8 cellular contexts compared by ENCODE assay signal in genomic region chr5:65172486-65173129, GRCh38.
DNase-seq lines count a peak whose midpoint lies in the region; ATAC-seq and TF ChIP-seq lines count a peak whose summit lies in the region.

No MANE protein-coding gene starts in this region.

- intact Hi-C loops in gastrocnemius medialis (cut with DNase I; ENCODE audit: low total_unique reads) = no loop called here

- H3K4me1 ChIP-seq in gastrocnemius medialis = no peaks in the 10 kb centered on the region

- no peak for TF ChIP-seq CTCF in gastrocnemius medialis (IDR thresholded peaks at IDR 0.05 in 4 of 5, conservative IDR thresholded peaks at IDR 0.05 in 1 of 5)

- H3K27ac ChIP-seq in gastrocnemius medialis = no peak overlapping the region

- no peak overlapping the region for H3K4me3 ChIP-seq in gastrocnemius medialis

- no peaks in the 10 kb centered on the region for H3K27me3 ChIP-seq in gastrocnemius medialis

- DNase-seq in activated CD8-positive, alpha-beta memory T cell treated with anti-CD3 and anti-CD28 coated beads for 48 hours (ENCODE audit: low read depth in 2 of 3, low spot score in 2 of 3) = peak in 2 of 3 experiments; percentile 14 to 44
- DNase-seq in stimulated activated CD4-positive, alpha-beta T cell treated with anti-CD3 and anti-CD28 coated beads, Interleukin-1b, Interleukin-23, amount 100 ng/mL, for 48 hours = peak; percentile 82
- DNase-seq in gastrocnemius medialis = no peak
- DNase-seq in dedifferentiated amniotic fluid mesenchymal stem cell (ENCODE audit: extremely low spot score) = no peak
- no peak for DNase-seq in ACHN
- no peak for DNase-seq in T-helper 9 cell

- H3K9me3 ChIP-seq in gastrocnemius medialis = no peaks in the 10 kb centered on the region

- peak; percentile 100 for ATAC-seq in GM18867 (IDR thresholded peaks at IDR 0.05; ENCODE audit: unreplicated experiment)
- ATAC-seq in HG02852 (IDR thresholded peaks at IDR 0.05; ENCODE audit: unreplicated experiment) = peak; percentile 99
- no peak for ATAC-seq in gastrocnemius medialis

- no peaks in the 10 kb centered on the region for H3K36me3 ChIP-seq in gastrocnemius medialis

- in situ Hi-C loops in gastrocnemius medialis (cut with MboI; ENCODE audit: low sequenced_read_pairs in 4 of 4) (no loop called here), ACHN (cut with HindIII; ENCODE audit: low pct_ligation_motif_present, low pct_unique_long_range_greater_than_20kb, low sequenced_read_pairs) (no loop called here)

- no peak for TF ChIP-seq POLR2A in gastrocnemius medialis (IDR thresholded peaks at IDR 0.05)

Comparison
In these comparisons a context has a peak if more than half of its experiments do, and no peak if none do; other contexts are left out.
1. ATAC-seq: peak in GM18867 (single experiment) and HG02852 (single experiment); none in gastrocnemius medialis (0 of 2).
2. DNase-seq: peak in activated CD8-positive, alpha-beta memory T cell treated with anti-CD3 and anti-CD28 coated beads for 48 hours (2 of 3) and stimulated activated CD4-positive, alpha-beta T cell treated with anti-CD3 and anti-CD28 coated beads, Interleukin-1b, Interleukin-23, amount 100 ng/mL, for 48 hours (single experiment); none in gastrocnemius medialis (0 of 2), dedifferentiated amniotic fluid mesenchymal stem cell (single experiment), ACHN (single experiment) and T-helper 9 cell (single experiment).